11 cellular contexts compared by ENCODE assay signal in genomic region chr3:152386208-152386607, GRCh38.
DNase-seq lines count a peak whose midpoint lies in the region; ATAC-seq, FAIRE-seq and TF ChIP-seq lines count a peak whose summit lies in the region.
"Had no signal": no experiment of that assay in that cellular context is flagged by ENCODE, and none has a peak within 500 bp of the region (broad histone marks: within the 10 kb centered on the region; RNA-seq: fewer than 3 reads in every experiment).

No MANE protein-coding gene starts in this region.

- H3K4me3 Mint-ChIP-seq in central memory CD8-positive, alpha-beta T cell, result no peak overlapping the region
- H3K4me3 Mint-ChIP-seq in osteocyte (ENCODE audit: unreplicated experiment), result peak overlapping the region; percentile 39

- TF ChIP-seq RAD21 in A549 (conservative IDR thresholded peaks at IDR 0.05 in 1 of 2, IDR thresholded peaks at IDR 0.05 in 1 of 2), result no peak

- ATAC-seq in A549 (no peak), GM18519 (IDR thresholded peaks at IDR 0.05; ENCODE audit: low FRiP score, unreplicated experiment) (no peak)
- no peak for ATAC-seq in central memory CD8-positive, alpha-beta T cell (replicated peaks; ENCODE audit: extremely low read depth, poor library complexity, severe bottlenecking)

- peak overlapping the region; percentile 70 for H3K27ac Mint-ChIP-seq in central memory CD8-positive, alpha-beta T cell (ENCODE audit: low read depth)
- H3K27ac Mint-ChIP-seq in osteocyte (ENCODE audit: unreplicated experiment), result peak overlapping the region; percentile 82

- H3K9me3 Mint-ChIP-seq in central memory CD8-positive, alpha-beta T cell, result no peaks in the 10 kb centered on the region
- no peaks in the 10 kb centered on the region for H3K9me3 Mint-ChIP-seq in osteocyte (ENCODE audit: unreplicated experiment)

- no peak for TF ChIP-seq EP300 in A549 (IDR thresholded peaks at IDR 0.05)

- H3K27ac ChIP-seq in A549, result peak overlapping the region; percentile 52 to 79
- H3K27ac ChIP-seq: BLaER1 treated with 17β-estradiol and CSF1 and Interleukin-3, amounts not matched to agents 10 nM and 100 nM had no signal

- no peak for TF ChIP-seq CTCF in A549 (IDR thresholded peaks at IDR 0.05)
- TF ChIP-seq CTCF in osteocyte (IDR thresholded peaks at IDR 0.05), result no peak

- peak overlapping the region; percentile 92 for H3K4me2 ChIP-seq in A549
- H3K4me2 ChIP-seq: BLaER1 treated with 17β-estradiol and CSF1 and Interleukin-3, amounts not matched to agents 10 nM and 100 nM had no signal

- peaks cover 15% of the 10 kb centered on the region for H3K36me3 Mint-ChIP-seq in central memory CD8-positive, alpha-beta T cell (ENCODE audit: insufficient read depth)
- no peaks in the 10 kb centered on the region for H3K36me3 Mint-ChIP-seq in osteocyte (ENCODE audit: unreplicated experiment)

- TF ChIP-seq POLR2A in A549 (IDR thresholded peaks at IDR 0.05; ENCODE audit: low read length) (no peak), H54 (IDR thresholded peaks at IDR 0.05; ENCODE audit: low read depth, low read length) (no peak)

- peaks cover 83% of the 10 kb centered on the region for H3K4me1 ChIP-seq in A549

- no peaks in the 10 kb centered on the region for H3K27me3 Mint-ChIP-seq in central memory CD8-positive, alpha-beta T cell
- H3K27me3 Mint-ChIP-seq in osteocyte (ENCODE audit: unreplicated experiment), result no peaks in the 10 kb centered on the region

- DNase-seq in A549 (ENCODE audit: low read depth in 1 of 2, low spot score in 1 of 2), result no peak
- no peak for DNase-seq in H54 (ENCODE audit: insufficient read length, low spot score)
- DNase-seq in central memory CD8-positive, alpha-beta T cell (ENCODE audit: low spot score in 2 of 2), result no peak
- no peak for DNase-seq in osteocyte (ENCODE audit: extremely low spot score, unreplicated experiment)
- no peak for DNase-seq in COLO668 (lab: John Stamatoyannopoulos, UW; ENCODE audit: unreplicated experiment)
- DNase-seq in midbrain (lab: John Stamatoyannopoulos, UW), result no peak
- DNase-seq in ecto neural progenitor cell (ENCODE audit: low spot score), result no peak
- DNase-seq: activated CD8-positive, alpha-beta memory T cell treated with anti-CD3 and anti-CD28 coated beads, Interleukin-2, amount 50 U/mL, for 48 hours; NCI-H526 treated with DMSO at 0.1 percent for 48 hours had no signal

- CTCF ChIA-PET in A549 (lab: Yijun Ruan, JAX), result no interaction called here

- H3K9me3 ChIP-seq in A549, result no peaks in the 10 kb centered on the region
- H3K9me3 ChIP-seq: BLaER1 treated with 17β-estradiol and CSF1 and Interleukin-3, amounts not matched to agents 10 nM and 100 nM had no signal

- no peak overlapping the region for H3K4me3 ChIP-seq in A549
- H3K4me3 ChIP-seq: BLaER1 treated with 17β-estradiol and CSF1 and Interleukin-3, amounts not matched to agents 10 nM and 100 nM had no signal

- POLR2A ChIA-PET in A549 (lab: Yijun Ruan, JAX), result no interaction called here

- no peak for FAIRE-seq in A549 (lab: Jason Lieb, UNC)
- FAIRE-seq in H54 (lab: Jason Lieb, UNC), result peak; percentile 36

- H3K4me1 Mint-ChIP-seq in central memory CD8-positive, alpha-beta T cell, result peaks cover 48% of the 10 kb centered on the region
- peaks cover 74% of the 10 kb centered on the region for H3K4me1 Mint-ChIP-seq in osteocyte (ENCODE audit: unreplicated experiment)

TF ChIP-seq in A549, 52 proteins besides CTCF, POLR2A, EP300 and RAD21:
- TF ChIP-seq E2F6 (IDR thresholded peaks at IDR 0.05; ENCODE audit: borderline replicate concordance, low read depth) (no peak), ATOH8 (CRISPR knock-in tag; IDR thresholded peaks at IDR 0.05; ENCODE audit: low read depth) (no peak), ESRRA (IDR thresholded peaks at IDR 0.05; ENCODE audit: borderline replicate concordance, low read length) (no peak), USF2 (IDR thresholded peaks at IDR 0.05) (no peak), JUN (IDR thresholded peaks at IDR 0.05) (no peak), HOXB13 (CRISPR knock-in tag; IDR thresholded peaks at IDR 0.05; ENCODE audit: low read depth) (no peak), EHF (CRISPR knock-in tag; IDR thresholded peaks at IDR 0.05) (no peak), TP53 (CRISPR knock-in tag; IDR thresholded peaks at IDR 0.05) (no peak), NR3C1 (IDR thresholded peaks at IDR 0.05) (no peak), RCOR1 (IDR thresholded peaks at IDR 0.05; ENCODE audit: low read depth, low read length) (no peak), ZSCAN20 (CRISPR knock-in tag; IDR thresholded peaks at IDR 0.05) (no peak), MAX (IDR thresholded peaks at IDR 0.05) (no peak), FOSB (CRISPR knock-in tag; IDR thresholded peaks at IDR 0.05) (no peak), POLR2AphosphoS2 (conservative IDR thresholded peaks at IDR 0.05; ENCODE audit: low read length) (no peak)
